In the genomic region with DNA sequence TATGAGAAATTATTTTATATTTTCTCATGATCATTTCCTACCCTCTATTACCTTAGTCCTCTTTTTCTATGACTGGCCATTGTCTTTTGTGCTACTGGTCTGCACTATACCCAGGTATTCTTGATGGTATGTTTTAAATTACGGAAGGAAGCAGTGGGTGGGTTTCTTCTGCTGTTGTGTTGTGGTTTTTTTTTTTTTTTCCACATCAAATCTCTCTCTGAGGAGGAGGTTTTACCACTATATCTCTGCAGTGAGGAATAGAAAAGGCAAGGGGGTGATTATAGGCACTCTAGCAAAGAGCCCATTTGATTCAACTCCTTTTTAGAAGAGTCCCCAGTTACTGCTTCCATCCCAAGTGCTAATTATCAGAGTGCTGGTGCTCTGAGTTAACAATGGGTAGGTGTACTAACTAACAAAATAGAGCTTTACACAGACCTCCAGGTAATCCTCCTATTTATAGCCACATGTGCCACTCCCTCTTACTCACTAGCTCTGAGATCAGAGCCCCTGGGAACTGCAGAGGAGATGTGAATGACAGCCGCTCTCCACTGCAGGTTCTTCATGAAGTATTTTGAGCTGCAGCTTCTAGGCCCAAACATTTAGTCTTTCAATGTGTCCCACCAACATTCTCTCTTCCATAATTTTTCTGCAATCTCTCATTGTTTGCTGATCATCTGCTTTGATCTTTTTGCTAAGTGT, we compare ENCODE assay signal across 13 cellular contexts.
DNase-seq lines count a peak whose midpoint lies in the region; ATAC-seq and TF ChIP-seq lines count a peak whose summit lies in the region.
"Had no signal": no experiment of that assay in that cellular context is flagged by ENCODE, and none has a peak within 500 bp of the region (broad histone marks: within the 10 kb centered on the region; RNA-seq: fewer than 3 reads in every experiment).

No MANE protein-coding gene starts in this region.

- H3K27me3 Mint-ChIP-seq in activated CD4-positive, alpha-beta memory T cell treated with anti-CD3 and anti-CD28 coated beads for 36 hours = no peaks in the 10 kb centered on the region
- H3K27me3 Mint-ChIP-seq: stimulated activated memory B cell treated with anti-CD40 and anti-IgM and Interleukin-4, amounts not matched to agents 10 μg/mL and 1 μg/mL and 100 μg/mL, for 72 hours had no signal

- TF ChIP-seq POLR2A in vagina (IDR thresholded peaks at IDR 0.05) = no peak

- H3K79me2 ChIP-seq in Loucy (ENCODE audit: insufficient read depth, low read length) = no peaks in the 10 kb centered on the region
- H3K79me2 ChIP-seq in SK-N-SH (ENCODE audit: insufficient read depth) = no peaks in the 10 kb centered on the region

- no peaks in the 10 kb centered on the region for H4K20me1 ChIP-seq in BLaER1 treated with 17β-estradiol and CSF1 and Interleukin-3, amounts not matched to agents 10 nM and 100 nM
- H4K20me1 ChIP-seq in Loucy (ENCODE audit: insufficient read depth, low read length, poor library complexity, severe bottlenecking) = no peaks in the 10 kb centered on the region
- H4K20me1 ChIP-seq in SK-N-SH (ENCODE audit: insufficient read depth) = no peaks in the 10 kb centered on the region

- peak overlapping the region; percentile 51 to 94 (median 74) for H3K4me2 ChIP-seq in BLaER1 treated with 17β-estradiol and CSF1 and Interleukin-3, amounts not matched to agents 10 nM and 100 nM
- H3K4me2 ChIP-seq in Loucy (ENCODE audit: low read depth, low read length, poor library complexity, severe bottlenecking) = peak overlapping the region; percentile 70
- no peak overlapping the region for H3K4me2 ChIP-seq in SK-N-SH

- peaks cover 6% of the 10 kb centered on the region for H3F3A ChIP-seq in Loucy (ENCODE audit: low read depth)
- no peaks in the 10 kb centered on the region for H3F3A ChIP-seq in SK-N-SH (replicated peaks; ENCODE audit: insufficient read depth)

- TF ChIP-seq CTCF in Loucy (conservative IDR thresholded peaks at IDR 0.05; ENCODE audit: low read length) (no peak), epithelial cell of esophagus (IDR thresholded peaks at IDR 0.05; ENCODE audit: insufficient read depth, low read depth, low read length, missing control alignments) (no peak), SK-N-SH (IDR thresholded peaks at IDR 0.05) (no peak), vagina (IDR thresholded peaks at IDR 0.05) (no peak)

- no peaks in the 10 kb centered on the region for H3K9me3 ChIP-seq in BLaER1 treated with 17β-estradiol and CSF1 and Interleukin-3, amounts not matched to agents 10 nM and 100 nM (replicated peaks in 1 of 11)
- H3K9me3 ChIP-seq in Loucy (ENCODE audit: insufficient read depth, low read depth, low read length) = no peaks in the 10 kb centered on the region
- H3K9me3 ChIP-seq in SK-N-SH = no peaks in the 10 kb centered on the region
- no peaks in the 10 kb centered on the region for H3K9me3 ChIP-seq in vagina
- H3K9me3 ChIP-seq: body of pancreas had no signal

- H3K4me1 ChIP-seq in BLaER1 treated with 17β-estradiol and CSF1 and Interleukin-3, amounts not matched to agents 10 nM and 100 nM = peaks cover 20 to 93% (median 70%) of the 10 kb centered on the region in 10 experiments
- H3K4me1 ChIP-seq in Loucy (ENCODE audit: insufficient read depth, low read length, poor library complexity, severe bottlenecking) (peaks cover 80% of the 10 kb centered on the region), SK-N-SH (ENCODE audit: control insufficient read depth in 1 of 2, insufficient read depth in 2 of 2, low read depth in 1 of 2, low read length in 1 of 2) (peaks cover 9 to 37% of the 10 kb centered on the region in 2 experiments), vagina (no peaks in the 10 kb centered on the region)
- H3K4me1 ChIP-seq: body of pancreas had no signal

- H3K27me3 ChIP-seq in BLaER1 treated with 17β-estradiol and CSF1 and Interleukin-3, amounts not matched to agents 10 nM and 100 nM = peaks cover 0 to 33% (median 0%) of the 10 kb centered on the region in 11 experiments; a peak in 3 of 22 replicates
- no peaks in the 10 kb centered on the region for H3K27me3 ChIP-seq in Loucy (ENCODE audit: insufficient read depth, low read length, poor library complexity, severe bottlenecking)
- H3K27me3 ChIP-seq in SK-N-SH (ENCODE audit: insufficient read depth) = no peaks in the 10 kb centered on the region
- H3K27me3 ChIP-seq in vagina = no peaks in the 10 kb centered on the region
- H3K27me3 ChIP-seq: body of pancreas had no signal

- ATAC-seq in GM18909 (IDR thresholded peaks at IDR 0.05; ENCODE audit: poor library complexity, unreplicated experiment) = peak; percentile 45
- ATAC-seq: body of pancreas; stimulated activated memory B cell treated with anti-CD40 and anti-IgM and Interleukin-4, amounts not matched to agents 10 μg/mL and 1 μg/mL and 100 μg/mL, for 72 hours had no signal

- H3K4me1 Mint-ChIP-seq in activated CD4-positive, alpha-beta memory T cell treated with anti-CD3 and anti-CD28 coated beads for 36 hours (ENCODE audit: low read depth) = no peaks in the 10 kb centered on the region

- CTCF ChIA-PET in activated CD4-positive, alpha-beta memory T cell treated with anti-CD3 and anti-CD28 coated beads for 36 hours (lab: Charles Lee) = no interaction called here
- CTCF ChIA-PET in SK-N-SH (lab: Yijun Ruan, JAX) = interaction anchor here (0.8 kb wide), 1 partner anchor 212 kb away, joined by 4 read pairs; no protein-coding TSS in a partner anchor

- no peaks in the 10 kb centered on the region for H3K9me3 Mint-ChIP-seq in activated CD4-positive, alpha-beta memory T cell treated with anti-CD3 and anti-CD28 coated beads for 36 hours
- H3K9me3 Mint-ChIP-seq: stimulated activated memory B cell treated with anti-CD40 and anti-IgM and Interleukin-4, amounts not matched to agents 10 μg/mL and 1 μg/mL and 100 μg/mL, for 72 hours had no signal

- TF ChIP-seq RAD21 in SK-N-SH (IDR thresholded peaks at IDR 0.05; ENCODE audit: low read length) = no peak

- POLR2A ChIA-PET in activated CD4-positive, alpha-beta memory T cell treated with anti-CD3 and anti-CD28 coated beads for 36 hours (lab: Charles Lee) = no interaction called here
- POLR2A ChIA-PET in SK-N-SH (lab: Yijun Ruan, JAX) = no interaction called here

- H3K36me3 Mint-ChIP-seq in activated CD4-positive, alpha-beta memory T cell treated with anti-CD3 and anti-CD28 coated beads for 36 hours = no peaks in the 10 kb centered on the region
- H3K36me3 Mint-ChIP-seq: stimulated activated memory B cell treated with anti-CD40 and anti-IgM and Interleukin-4, amounts not matched to agents 10 μg/mL and 1 μg/mL and 100 μg/mL, for 72 hours had no signal

- H3K36me3 ChIP-seq in BLaER1 treated with 17β-estradiol and CSF1 and Interleukin-3, amounts not matched to agents 10 nM and 100 nM = no peaks in the 10 kb centered on the region
- no peaks in the 10 kb centered on the region for H3K36me3 ChIP-seq in Loucy (ENCODE audit: insufficient read depth, low read length)
- no peaks in the 10 kb centered on the region for H3K36me3 ChIP-seq in SK-N-SH (replicated peaks in 1 of 2; ENCODE audit: control insufficient read depth in 1 of 2, insufficient read depth in 2 of 2, low read length in 1 of 2)
- no peaks in the 10 kb centered on the region for H3K36me3 ChIP-seq in vagina

- no peak overlapping the region for H3K27ac Mint-ChIP-seq in activated CD4-positive, alpha-beta memory T cell treated with anti-CD3 and anti-CD28 coated beads for 36 hours
- H3K27ac Mint-ChIP-seq: stimulated activated memory B cell treated with anti-CD40 and anti-IgM and Interleukin-4, amounts not matched to agents 10 μg/mL and 1 μg/mL and 100 μg/mL, for 72 hours had no signal

- TF ChIP-seq EP300 in SK-N-SH (IDR thresholded peaks at IDR 0.05; ENCODE audit: borderline replicate concordance in 1 of 2, low read depth in 1 of 2, low read length in 1 of 2) = no peak

- peak overlapping the region in 5 of 11 experiments; percentile 23 to 67 (median 59); a peak in 10 of 22 replicates for H3K27ac ChIP-seq in BLaER1 treated with 17β-estradiol and CSF1 and Interleukin-3, amounts not matched to agents 10 nM and 100 nM
- H3K27ac ChIP-seq in SK-N-SH (ENCODE audit: low read depth in 2 of 2, low read length in 1 of 2) (no peak overlapping the region; a peak in 1 of 4 replicates), vagina (no peak overlapping the region)
- H3K27ac ChIP-seq: body of pancreas, C4-2B had no signal

- H3K4me3 ChIP-seq in BLaER1 treated with 17β-estradiol and CSF1 and Interleukin-3, amounts not matched to agents 10 nM and 100 nM = no peak overlapping the region
- peak overlapping the region; percentile 51 for H3K4me3 ChIP-seq in Loucy (ENCODE audit: low read length, poor library complexity, severe bottlenecking)
- no peak overlapping the region for H3K4me3 ChIP-seq in epithelial cell of esophagus (ENCODE audit: low read length)
- no peak overlapping the region for H3K4me3 ChIP-seq in SK-N-SH (ENCODE audit: low read depth in 2 of 2, low read length in 1 of 2)
- H3K4me3 ChIP-seq in vagina = no peak overlapping the region
- H3K4me3 ChIP-seq: body of pancreas had no signal

- intact Hi-C loops in activated CD4-positive, alpha-beta memory T cell treated with anti-CD3 and anti-CD28 coated beads for 36 hours (cut with micrococcal nuclease) = no loop called here
- intact Hi-C loops in vagina (cut with DNase I) = no loop called here

- H3K9ac ChIP-seq in BLaER1 treated with 17β-estradiol and CSF1 and Interleukin-3, amounts not matched to agents 10 nM and 100 nM = peak overlapping the region in 3 of 11 experiments; percentile 1 to 60 (median 25); a peak in 3 of 22 replicates
- no peak overlapping the region for H3K9ac ChIP-seq in Loucy (ENCODE audit: low read depth, low read length, poor library complexity, severe bottlenecking)
- no peak overlapping the region for H3K9ac ChIP-seq in SK-N-SH

- DNase-seq in epithelial cell of esophagus (ENCODE audit: low read depth) = peak; percentile 79
- DNase-seq in GF-D8 (lab: John Stamatoyannopoulos, UW) = no peak
- no peak for DNase-seq in activated CD4-positive, alpha-beta memory T cell treated with anti-CD3 and anti-CD28 coated beads for 36 hours
- DNase-seq in SK-N-SH = no peak
- no peak for DNase-seq in vagina (ENCODE audit: extremely low spot score in 2 of 2)
- DNase-seq: body of pancreas; NCI-H1930; stimulated activated CD4-positive, alpha-beta T cell treated with anti-CD3 and anti-CD28 coated beads, Interleukin-1b, Interleukin-23, amount 100 ng/mL, for 48 hours had no signal

- H3K4me3 Mint-ChIP-seq in activated CD4-positive, alpha-beta memory T cell treated with anti-CD3 and anti-CD28 coated beads for 36 hours = no peak overlapping the region
- H3K4me3 Mint-ChIP-seq: stimulated activated memory B cell treated with anti-CD40 and anti-IgM and Interleukin-4, amounts not matched to agents 10 μg/mL and 1 μg/mL and 100 μg/mL, for 72 hours had no signal

- H2AFZ ChIP-seq in Loucy (ENCODE audit: low read length) = no peak overlapping the region
- no peak overlapping the region for H2AFZ ChIP-seq in SK-N-SH (ENCODE audit: low read depth)

- 85% methylated on average over 2 of the region's 2 CpGs for WGBS in SK-N-SH (ENCODE audit: low lambda C conversion rate)

- H3K9me2 ChIP-seq in Loucy (replicated peaks; ENCODE audit: low read depth, low read length) (no peaks in the 10 kb centered on the region), SK-N-SH (no peaks in the 10 kb centered on the region)

TF ChIP-seq in SK-N-SH, 30 proteins besides CTCF, POLR2A, EP300 and RAD21 (continues in another document):
- TF ChIP-seq RFX5 (IDR thresholded peaks at IDR 0.05; ENCODE audit: low read length) = no peak
- no peak for TF ChIP-seq TAF1 (IDR thresholded peaks at IDR 0.05; ENCODE audit: borderline replicate concordance, low read depth, low read length)
- TF ChIP-seq JUND (IDR thresholded peaks at IDR 0.05) = no peak
